In genomic region chr12:18389820-18390219, GRCh38 we compare ENCODE assay signal across 18 cellular contexts.
DNase-seq lines count a peak whose midpoint lies in the region; ATAC-seq, FAIRE-seq and TF ChIP-seq lines count a peak whose summit lies in the region.
"Had no signal": no experiment of that assay in that cellular context is flagged by ENCODE, and none has a peak within 500 bp of the region (broad histone marks: within the 10 kb centered on the region; RNA-seq: fewer than 3 reads in every experiment).

No MANE protein-coding gene starts in this region.

- no peaks in the 10 kb centered on the region for H3F3A ChIP-seq in PC-9 (ENCODE audit: insufficient read depth, low read depth)

- H3K9me2 ChIP-seq in PC-9 (ENCODE audit: insufficient read depth) = no peaks in the 10 kb centered on the region

- POLR2A ChIA-PET in PC-9 (lab: Charles Lee; ENCODE audit: unreplicated experiment) = no interaction called here

- no peak overlapping the region for H2AK5ac ChIP-seq in mesenchymal stem cell (ENCODE audit: low read length, severe bottlenecking)

- H4K8ac ChIP-seq in mesenchymal stem cell (ENCODE audit: low read length) = no peak overlapping the region

- H3K4me3 ChIP-seq in PC-9 = no peak overlapping the region
- H3K4me3 ChIP-seq in kidney (ENCODE audit: low read length in 2 of 2) = peak overlapping the region in 1 of 2 donors; percentile 32
- no peak overlapping the region for H3K4me3 ChIP-seq in right lobe of liver
- no peak overlapping the region for H3K4me3 ChIP-seq in mesenchymal stem cell (ENCODE audit: insufficient read depth in 1 of 2, low read depth in 1 of 2, low read length in 2 of 2)
- H3K4me3 ChIP-seq: GM23338 had no signal

- no peak overlapping the region for H2BK15ac ChIP-seq in mesenchymal stem cell (ENCODE audit: low read depth, poor library complexity, severe bottlenecking)

- intact Hi-C loops in PC-9 (cut with micrococcal nuclease; ENCODE audit: unreplicated experiment) (no loop called here), kidney (cut with DNase I) (no loop called here), right lobe of liver (cut with DNase I) (no loop called here)

- peak; percentile 82 for FAIRE-seq in kidney (lab: Jason Lieb, UNC)
- FAIRE-seq: GM12891, GM18507 had no signal

- no peaks in the 10 kb centered on the region for H3K79me1 ChIP-seq in mesenchymal stem cell (replicated peaks; ENCODE audit: low read length, poor library complexity, severe bottlenecking)

- H3K36me3 ChIP-seq in PC-9 (ENCODE audit: low read depth) (no peaks in the 10 kb centered on the region), kidney (ENCODE audit: control insufficient read depth in 1 of 2, insufficient read depth in 2 of 2, low read length in 2 of 2) (no peaks in the 10 kb centered on the region), right lobe of liver (peaks cover 0 to 6% (median 2%) of the 10 kb centered on the region in 4 donors), mesenchymal stem cell (ENCODE audit: control insufficient read depth in 1 of 2, insufficient read depth in 2 of 2, low read depth in 1 of 2, low read length in 2 of 2) (no peaks in the 10 kb centered on the region)

- H3K9me3 ChIP-seq in PC-9 (ENCODE audit: insufficient read depth, low read depth) (no peaks in the 10 kb centered on the region), kidney (ENCODE audit: control insufficient read depth in 1 of 2, low read length in 2 of 2) (no peaks in the 10 kb centered on the region), right lobe of liver (no peaks in the 10 kb centered on the region), mesenchymal stem cell (ENCODE audit: control insufficient read depth, low read length) (no peaks in the 10 kb centered on the region)

- H4K20me1 ChIP-seq in PC-9 (ENCODE audit: insufficient read depth) = no peaks in the 10 kb centered on the region

- H3K4me2 ChIP-seq in PC-9 (no peak overlapping the region), mesenchymal stem cell (ENCODE audit: low read length, poor library complexity, severe bottlenecking) (no peak overlapping the region)
- H3K4me2 ChIP-seq: GM23338 had no signal

- no peak for TF ChIP-seq POLR2A in right lobe of liver (IDR thresholded peaks at IDR 0.05)

- H3K23ac ChIP-seq in mesenchymal stem cell (ENCODE audit: low read length in 2 of 2) = no peak overlapping the region

- H2BK5ac ChIP-seq in mesenchymal stem cell (ENCODE audit: low read depth, low read length, poor library complexity, severe bottlenecking) = no peak overlapping the region

- H3K18ac ChIP-seq in mesenchymal stem cell (ENCODE audit: low read depth in 1 of 2, low read length in 2 of 2) = no peak overlapping the region

- BruUV-seq in PC-9 (replicated peaks; lab: Mats Ljungman, UMichigan) = no TSS peak

- H2BK12ac ChIP-seq in mesenchymal stem cell (ENCODE audit: low read length in 2 of 2) = no peak overlapping the region

- peak; percentile 81 to 93 (median 88) for ATAC-seq in right lobe of liver
- ATAC-seq: GM23338, HCT116 had no signal

- H2AFZ ChIP-seq in PC-9 (0 out of 2 replicates have a peak overlapping the region, but pooled peaks have one; percentile 9), mesenchymal stem cell (ENCODE audit: low read depth, low read length) (no peak overlapping the region)
- H2AFZ ChIP-seq: GM23338 had no signal

- TF ChIP-seq CTCF in PC-9 (conservative IDR thresholded peaks at IDR 0.05) (no peak), kidney (IDR thresholded peaks at IDR 0.05; ENCODE audit: borderline replicate concordance, extremely low read depth, insufficient read depth) (no peak), right lobe of liver (IDR thresholded peaks at IDR 0.05) (no peak)

- no peak for DNase-seq in PC-9
- no peak for DNase-seq in kidney
- no peak for DNase-seq in right lobe of liver
- no peak for DNase-seq in mesenchymal stem cell
- no peak for DNase-seq in inferior parietal cortex (ENCODE audit: extremely low spot score)
- no peak for DNase-seq in iPS-NIHi11 (ENCODE audit: low spot score)
- DNase-seq: C1 segment of cervical spinal cord; Calu3; CD4-positive, alpha-beta memory T cell; COR-L47; DMS53; DMS79 treated with DMSO at 0.1 percent for 48 hours; GF-D8; H9 had no signal

- no peak overlapping the region for H3K4ac ChIP-seq in mesenchymal stem cell (ENCODE audit: low read depth in 1 of 2, low read length in 2 of 2)

- H3K27ac ChIP-seq in PC-9 (no peak overlapping the region), kidney (ENCODE audit: low read depth in 2 of 2, low read length in 2 of 2) (no peak overlapping the region), right lobe of liver (peak overlapping the region in 2 of 3 donors; percentile 49 to 58), mesenchymal stem cell (ENCODE audit: low read length, poor library complexity, severe bottlenecking) (no peak overlapping the region)

- H2BK120ac ChIP-seq in mesenchymal stem cell (ENCODE audit: low read depth, low read length) = no peak overlapping the region

- H3K9ac ChIP-seq in kidney (ENCODE audit: low read length in 2 of 2) (no peak overlapping the region), mesenchymal stem cell (ENCODE audit: low read length) (no peak overlapping the region)

- WGBS in right lobe of liver (ENCODE audit: insufficient coverage, low coverage, low lambda C conversion rate, missing lambda C conversion rate) = 24% methylated on average over 4 of the region's 4 CpGs
- 100% methylated on average over 2 of the region's 4 CpGs for WGBS in mesenchymal stem cell

- no peaks in the 10 kb centered on the region for H3K79me2 ChIP-seq in PC-9 (ENCODE audit: low read depth)

- H3K4me1 ChIP-seq in PC-9 (replicated peaks; ENCODE audit: insufficient read depth) = no peaks in the 10 kb centered on the region
- H3K4me1 ChIP-seq in kidney (ENCODE audit: control insufficient read depth in 1 of 2, insufficient read depth in 1 of 2, low read depth in 1 of 2, low read length in 2 of 2) = no peaks in the 10 kb centered on the region
- peaks cover 0 to 15% (median 2%) of the 10 kb centered on the region in 4 donors for H3K4me1 ChIP-seq in right lobe of liver
- no peaks in the 10 kb centered on the region for H3K4me1 ChIP-seq in mesenchymal stem cell (ENCODE audit: control insufficient read depth, insufficient read depth, low read depth, low read length)

- CTCF ChIA-PET in PC-9 (lab: Charles Lee) = interaction anchor here (0.6 kb wide), 1 partner anchor 131 kb away, joined by 3 read pairs; no protein-coding TSS in a partner anchor

- no peaks in the 10 kb centered on the region for H3K27me3 ChIP-seq in PC-9 (ENCODE audit: insufficient read depth, low read depth)
- no peaks in the 10 kb centered on the region for H3K27me3 ChIP-seq in right lobe of liver
- H3K27me3 ChIP-seq in mesenchymal stem cell (ENCODE audit: control insufficient read depth in 1 of 2, insufficient read depth in 1 of 2, low read length in 2 of 2) = no peaks in the 10 kb centered on the region

- H3K14ac ChIP-seq in mesenchymal stem cell (ENCODE audit: low read length in 2 of 2) = no peak overlapping the region

- H4K91ac ChIP-seq in mesenchymal stem cell (ENCODE audit: low read length) = no peak overlapping the region

Comparison
In these comparisons a context has a peak if more than half of its experiments do, and no peak if none do; other contexts are left out.
1. H3K27ac ChIP-seq: peak in right lobe of liver (2 of 3); none in PC-9 (single experiment), kidney (0 of 2) and mesenchymal stem cell (single experiment).